ENCODE assay signal across 8 cellular contexts in the genomic region with DNA sequence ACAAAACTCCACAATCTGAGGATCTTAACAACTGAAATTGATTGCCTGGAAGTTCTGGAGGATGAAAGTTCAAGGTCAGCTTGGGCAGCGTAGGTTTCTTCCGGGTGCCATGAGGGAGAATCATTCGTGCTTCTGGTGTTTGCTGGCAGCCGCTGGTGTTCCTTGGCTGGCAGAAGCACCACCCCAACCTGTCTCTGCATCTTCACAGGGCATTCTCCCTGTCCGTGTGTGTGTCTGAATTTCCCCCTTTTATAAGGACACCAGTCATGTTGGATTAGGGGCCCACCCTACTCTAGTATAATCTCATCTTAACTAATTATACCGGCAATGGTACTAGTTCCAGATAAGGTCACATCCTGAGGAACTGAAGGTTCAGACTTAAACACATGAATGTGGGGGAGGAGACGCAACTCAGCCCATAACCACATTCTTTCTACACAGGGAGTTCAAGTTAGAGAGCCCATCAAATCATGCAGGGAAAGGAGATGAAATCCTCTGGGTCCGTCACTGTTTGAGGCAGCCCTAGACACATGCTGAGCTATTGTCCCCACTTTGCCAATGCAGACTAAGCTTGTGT.
A peak's percentile ranks its signal among the peaks of the same experiment; 100 is the strongest.
DNase-seq lines count a peak whose midpoint lies in the region; ATAC-seq, FAIRE-seq and TF ChIP-seq lines count a peak whose summit lies in the region.
"Not testable (repeated sequence)": the region's sequence is repeated elsewhere in the genome, so short reads cannot be mapped to it uniquely, and the experiment has no call there.

No MANE protein-coding gene starts in this region.

- CTCF ChIA-PET in CD4-positive, alpha-beta T cell (lab: Charles Lee); activated CD8-positive, alpha-beta T cell treated with anti-CD3 and anti-CD28 coated beads, Interleukin-2, amount 10 ng/mL, durations not matched to agents 7 days and 5 days (lab: Charles Lee); HepG2 (lab: Yijun Ruan, JAX; ENCODE audit: low intra/inter-chr PET ratio, low total read pairs): not testable (repeated sequence)

- not testable (repeated sequence) for TF ChIP-seq RAD21 in HepG2 (CRISPR knock-in tag; IDR thresholded peaks at IDR 0.05)

- not testable (repeated sequence) for H3K79me2 ChIP-seq in HepG2 (ENCODE audit: insufficient read depth, low read length)

- TF ChIP-seq POLR2A in HepG2 (IDR thresholded peaks at IDR 0.05; ENCODE audit: insufficient read depth in 1 of 2, low read depth in 2 of 2, low read length in 2 of 2) = not testable (repeated sequence)

- H3K9ac ChIP-seq in HepG2 (ENCODE audit: insufficient read depth, low read depth, low read length) = not testable (repeated sequence)

- not testable (repeated sequence) for H3K27ac Mint-ChIP-seq in CD4-positive, alpha-beta T cell; T-helper 17 cell; activated CD8-positive, alpha-beta T cell treated with anti-CD3 and anti-CD28 coated beads, Interleukin-2, amount 10 ng/mL, durations not matched to agents 7 days and 5 days; activated naive CD8-positive, alpha-beta T cell treated with anti-CD3 and anti-CD28 coated beads, Interleukin-2, amount 50 U/mL, for 24 hours; stimulated activated naive CD8-positive, alpha-beta T cell treated with anti-CD3 and anti-CD28 coated beads, Interleukin-15, amount 100 ng/mL, for 72 hours
- peak overlapping the region; percentile 72 for H3K27ac Mint-ChIP-seq in activated CD4-positive, alpha-beta T cell treated with anti-CD3 and anti-CD28 coated beads, Interleukin-2, amount 10 ng/mL, durations not matched to agents 24 days and 14 days
- H3K27ac Mint-ChIP-seq in activated T-helper 2 cell treated with anti-CD3 and anti-CD28 coated beads, Interferon-gamma antibody, Interleukin-2, Interleukin-4, amounts not matched to agents 10 μg/mL and 5 μg/mL and 100 μg/mL, durations not matched to agents 14 hours and 24 hours and 36 hours = peak overlapping the region; percentile 46

- H3K36me3 ChIP-seq in HepG2 (replicated peaks in 1 of 2; ENCODE audit: control insufficient read depth in 1 of 2, insufficient read depth in 2 of 2, low read length in 2 of 2) = not testable (repeated sequence)

- H3K9me3 ChIP-seq in CD4-positive, alpha-beta T cell (ENCODE audit: control insufficient read depth, low read length); T-helper 17 cell (ENCODE audit: control insufficient read depth, low read length, poor library complexity, severe bottlenecking); HepG2 (ENCODE audit: low read length): not testable (repeated sequence)

- peak; percentile 38 for ATAC-seq in CD4-positive, alpha-beta T cell (ENCODE audit: poor library complexity)
- ATAC-seq in T-helper 17 cell (peak; percentile 38), HepG2 (peak; percentile 10; the same call in 2 of the 3 replicates)
- peak; percentile 25 for ATAC-seq in activated CD8-positive, alpha-beta T cell treated with anti-CD3 and anti-CD28 coated beads, Interleukin-2, amount 10 ng/mL, durations not matched to agents 7 days and 5 days
- ATAC-seq in activated naive CD8-positive, alpha-beta T cell treated with anti-CD3 and anti-CD28 coated beads, Interleukin-2, amount 50 U/mL, for 24 hours = peak; percentile 55
- peak; percentile 55 for ATAC-seq in stimulated activated naive CD8-positive, alpha-beta T cell treated with anti-CD3 and anti-CD28 coated beads, Interleukin-15, amount 100 ng/mL, for 72 hours

- BruUV-seq in HepG2 (replicated peaks; lab: Mats Ljungman, UMichigan) = not testable (repeated sequence)

- WGBS in HepG2 (ENCODE audit: low lambda C conversion rate) = 62% methylated on average over 2 of the region's 8 CpGs

- in situ Hi-C loops in HepG2 (cut with HindIII; ENCODE audit: extremely low pct_ligation_motif_present, low pct_unique_long_range_greater_than_20kb) = not testable (repeated sequence)

- H3K4me3 Mint-ChIP-seq in CD4-positive, alpha-beta T cell; T-helper 17 cell; activated CD4-positive, alpha-beta T cell treated with anti-CD3 and anti-CD28 coated beads, Interleukin-2, amount 10 ng/mL, durations not matched to agents 24 days and 14 days; activated CD8-positive, alpha-beta T cell treated with anti-CD3 and anti-CD28 coated beads, Interleukin-2, amount 10 ng/mL, durations not matched to agents 7 days and 5 days; activated T-helper 2 cell treated with anti-CD3 and anti-CD28 coated beads, Interferon-gamma antibody, Interleukin-2, Interleukin-4, amounts not matched to agents 10 μg/mL and 5 μg/mL and 100 μg/mL, durations not matched to agents 14 hours and 24 hours and 36 hours (ENCODE audit: low read depth); activated naive CD8-positive, alpha-beta T cell treated with anti-CD3 and anti-CD28 coated beads, Interleukin-2, amount 50 U/mL, for 24 hours; stimulated activated naive CD8-positive, alpha-beta T cell treated with anti-CD3 and anti-CD28 coated beads, Interleukin-15, amount 100 ng/mL, for 72 hours: not testable (repeated sequence)

- not testable (repeated sequence) for FAIRE-seq in HepG2 (lab: Jason Lieb, UNC)

- H2AFZ ChIP-seq in HepG2 (ENCODE audit: low read length) = not testable (repeated sequence)

- H3K36me3 Mint-ChIP-seq in CD4-positive, alpha-beta T cell (ENCODE audit: low read depth); T-helper 17 cell (ENCODE audit: low read depth); activated CD4-positive, alpha-beta T cell treated with anti-CD3 and anti-CD28 coated beads, Interleukin-2, amount 10 ng/mL, durations not matched to agents 24 days and 14 days (ENCODE audit: low read depth); activated CD8-positive, alpha-beta T cell treated with anti-CD3 and anti-CD28 coated beads, Interleukin-2, amount 10 ng/mL, durations not matched to agents 7 days and 5 days (ENCODE audit: low read depth); activated T-helper 2 cell treated with anti-CD3 and anti-CD28 coated beads, Interferon-gamma antibody, Interleukin-2, Interleukin-4, amounts not matched to agents 10 μg/mL and 5 μg/mL and 100 μg/mL, durations not matched to agents 14 hours and 24 hours and 36 hours (ENCODE audit: low read depth); activated naive CD8-positive, alpha-beta T cell treated with anti-CD3 and anti-CD28 coated beads, Interleukin-2, amount 50 U/mL, for 24 hours (ENCODE audit: low read depth): not testable (repeated sequence)

- H3K4me2 ChIP-seq in HepG2 (ENCODE audit: low read depth, low read length) = not testable (repeated sequence)

- H3K27me3 ChIP-seq in CD4-positive, alpha-beta T cell (ENCODE audit: control insufficient read depth, insufficient read depth, low read length); HepG2 (ENCODE audit: control insufficient read depth in 1 of 2, insufficient read depth in 2 of 2, low read length in 2 of 2): not testable (repeated sequence)

- not testable (repeated sequence) for H3K27ac ChIP-seq in CD4-positive, alpha-beta T cell (ENCODE audit: low read depth, low read length); HepG2 (ENCODE audit: extremely low read length, insufficient read depth, low read length)

- not testable (repeated sequence) for H3K4me3 ChIP-seq in HepG2 (replicated peaks in 1 of 3; ENCODE audit: insufficient read depth in 1 of 3, low read depth in 2 of 3, low read length in 3 of 3)

- not testable (repeated sequence) for H3K27me3 Mint-ChIP-seq in CD4-positive, alpha-beta T cell; T-helper 17 cell; activated CD4-positive, alpha-beta T cell treated with anti-CD3 and anti-CD28 coated beads, Interleukin-2, amount 10 ng/mL, durations not matched to agents 24 days and 14 days; activated CD8-positive, alpha-beta T cell treated with anti-CD3 and anti-CD28 coated beads, Interleukin-2, amount 10 ng/mL, durations not matched to agents 7 days and 5 days (ENCODE audit: low read depth); activated T-helper 2 cell treated with anti-CD3 and anti-CD28 coated beads, Interferon-gamma antibody, Interleukin-2, Interleukin-4, amounts not matched to agents 10 μg/mL and 5 μg/mL and 100 μg/mL, durations not matched to agents 14 hours and 24 hours and 36 hours (ENCODE audit: low read depth); activated naive CD8-positive, alpha-beta T cell treated with anti-CD3 and anti-CD28 coated beads, Interleukin-2, amount 50 U/mL, for 24 hours; stimulated activated naive CD8-positive, alpha-beta T cell treated with anti-CD3 and anti-CD28 coated beads, Interleukin-15, amount 100 ng/mL, for 72 hours

- not testable (repeated sequence) for H4K20me1 ChIP-seq in HepG2 (ENCODE audit: insufficient read depth, low read length)

- TF ChIP-seq EP300 in HepG2 (IDR thresholded peaks at IDR 0.05; ENCODE audit: low read depth in 2 of 2, low read length in 2 of 2); HepG2 (CRISPR knock-in tag; IDR thresholded peaks at IDR 0.05; ENCODE audit: borderline replicate concordance): not testable (repeated sequence)

- H3K4me1 Mint-ChIP-seq in CD4-positive, alpha-beta T cell (ENCODE audit: low read depth) = peaks cover 15% of the 10 kb centered on the region
- H3K4me1 Mint-ChIP-seq in T-helper 17 cell = not testable (repeated sequence)
- peaks cover 18% of the 10 kb centered on the region for H3K4me1 Mint-ChIP-seq in activated CD4-positive, alpha-beta T cell treated with anti-CD3 and anti-CD28 coated beads, Interleukin-2, amount 10 ng/mL, durations not matched to agents 24 days and 14 days
- peaks cover 27% of the 10 kb centered on the region for H3K4me1 Mint-ChIP-seq in activated CD8-positive, alpha-beta T cell treated with anti-CD3 and anti-CD28 coated beads, Interleukin-2, amount 10 ng/mL, durations not matched to agents 7 days and 5 days (ENCODE audit: low read depth)
- H3K4me1 Mint-ChIP-seq in activated T-helper 2 cell treated with anti-CD3 and anti-CD28 coated beads, Interferon-gamma antibody, Interleukin-2, Interleukin-4, amounts not matched to agents 10 μg/mL and 5 μg/mL and 100 μg/mL, durations not matched to agents 14 hours and 24 hours and 36 hours (ENCODE audit: low read depth) = peaks cover 26% of the 10 kb centered on the region
- peaks cover 38% of the 10 kb centered on the region for H3K4me1 Mint-ChIP-seq in activated naive CD8-positive, alpha-beta T cell treated with anti-CD3 and anti-CD28 coated beads, Interleukin-2, amount 50 U/mL, for 24 hours
- H3K4me1 Mint-ChIP-seq in stimulated activated naive CD8-positive, alpha-beta T cell treated with anti-CD3 and anti-CD28 coated beads, Interleukin-15, amount 100 ng/mL, for 72 hours = peaks cover 48% of the 10 kb centered on the region

- intact Hi-C loops in CD4-positive, alpha-beta T cell (cut with DNase I, micrococcal nuclease); activated CD4-positive, alpha-beta T cell treated with anti-CD3 and anti-CD28 coated beads, Interleukin-2, amount 10 ng/mL, durations not matched to agents 24 days and 14 days (cut with micrococcal nuclease); activated T-helper 2 cell treated with anti-CD3 and anti-CD28 coated beads, Interferon-gamma antibody, Interleukin-2, Interleukin-4, amounts not matched to agents 10 μg/mL and 5 μg/mL and 100 μg/mL, durations not matched to agents 14 hours and 24 hours and 36 hours (cut with micrococcal nuclease); HepG2 (cut with micrococcal nuclease; ENCODE audit: unreplicated experiment): not testable (repeated sequence)

- H3K4me1 ChIP-seq in HepG2 (ENCODE audit: insufficient read depth, low read length) = peaks cover 29% of the 10 kb centered on the region

- POLR2A ChIA-PET in CD4-positive, alpha-beta T cell (lab: Charles Lee); activated CD8-positive, alpha-beta T cell treated with anti-CD3 and anti-CD28 coated beads, Interleukin-2, amount 10 ng/mL, durations not matched to agents 7 days and 5 days (lab: Charles Lee); HepG2 (lab: Yijun Ruan, JAX): not testable (repeated sequence)

- not testable (repeated sequence) for H3K9me3 Mint-ChIP-seq in CD4-positive, alpha-beta T cell; activated CD4-positive, alpha-beta T cell treated with anti-CD3 and anti-CD28 coated beads, Interleukin-2, amount 10 ng/mL, durations not matched to agents 24 days and 14 days; activated CD8-positive, alpha-beta T cell treated with anti-CD3 and anti-CD28 coated beads, Interleukin-2, amount 10 ng/mL, durations not matched to agents 7 days and 5 days (ENCODE audit: insufficient read depth); activated T-helper 2 cell treated with anti-CD3 and anti-CD28 coated beads, Interferon-gamma antibody, Interleukin-2, Interleukin-4, amounts not matched to agents 10 μg/mL and 5 μg/mL and 100 μg/mL, durations not matched to agents 14 hours and 24 hours and 36 hours; activated naive CD8-positive, alpha-beta T cell treated with anti-CD3 and anti-CD28 coated beads, Interleukin-2, amount 50 U/mL, for 24 hours; stimulated activated naive CD8-positive, alpha-beta T cell treated with anti-CD3 and anti-CD28 coated beads, Interleukin-15, amount 100 ng/mL, for 72 hours

- not testable (repeated sequence) for TF ChIP-seq CTCF in CD4-positive, alpha-beta T cell (IDR thresholded peaks at IDR 0.05); HepG2 (CRISPR knock-in tag; IDR thresholded peaks at IDR 0.05)

- DNase-seq in CD4-positive, alpha-beta T cell; T-helper 17 cell; activated CD8-positive, alpha-beta T cell treated with anti-CD3 and anti-CD28 coated beads, Interleukin-2, amount 10 ng/mL, durations not matched to agents 7 days and 5 days; activated T-helper 2 cell treated with anti-CD3 and anti-CD28 coated beads, Interferon-gamma antibody, Interleukin-2, Interleukin-4, amounts not matched to agents 10 μg/mL and 5 μg/mL and 100 μg/mL, durations not matched to agents 14 hours and 24 hours and 36 hours (ENCODE audit: low spot score); activated naive CD8-positive, alpha-beta T cell treated with anti-CD3 and anti-CD28 coated beads, Interleukin-2, amount 50 U/mL, for 24 hours; HepG2 (ENCODE audit: low spot score); stimulated activated naive CD8-positive, alpha-beta T cell treated with anti-CD3 and anti-CD28 coated beads, Interleukin-15, amount 100 ng/mL, for 72 hours: not testable (repeated sequence)
- DNase-seq in activated CD4-positive, alpha-beta T cell treated with anti-CD3 and anti-CD28 coated beads, Interleukin-2, amount 10 ng/mL, durations not matched to agents 24 days and 14 days = peak; percentile 52
